In genomic region chr5:172733179-172733973, GRCh38 we compare ENCODE assay signal across 10 cellular contexts. TPM values are rescaled to one million over a fixed set of nuclear protein-coding genes. Genes with fewer than 3 reads are reported as not detected.
DNase-seq lines count a peak whose midpoint lies in the region; ATAC-seq, FAIRE-seq and TF ChIP-seq lines count a peak whose summit lies in the region.
"Had no signal": no experiment of that assay in that cellular context is flagged by ENCODE, and none has a peak within 500 bp of the region (broad histone marks: within the 10 kb centered on the region; RNA-seq: fewer than 3 reads in every experiment).

No MANE protein-coding gene starts in this region.

- ATAC-seq in K562 (peak; percentile 58), HG02588 (IDR thresholded peaks at IDR 0.05; ENCODE audit: unreplicated experiment) (no peak)

- DNase-seq in GM04503 (ENCODE audit: low read depth), result peak; percentile 99
- DNase-seq in K562 (ENCODE audit: extremely low read depth in 1 of 4, low spot score in 3 of 4), result peak in 1 of 4 experiments; percentile 27
- peak; percentile 93 for DNase-seq in keratinocyte (ENCODE audit: low read depth, low spot score)
- DNase-seq in nucleus accumbens (lab: John Stamatoyannopoulos, UW), result no peak
- no peak for DNase-seq in BE2C
- no peak for DNase-seq in stimulated activated naive CD4-positive, alpha-beta T cell (lab: John Stamatoyannopoulos, UW)
- DNase-seq: activated naive CD4-positive, alpha-beta T cell treated with anti-CD3 and anti-CD28 coated beads for 36 hours; NCI-H2081 treated with DMSO at 0.1 percent for 48 hours had no signal

- dilution Hi-C loops in keratinocyte (cut with MboI; ENCODE audit: extremely low pct_ligation_motif_present, low sequenced_read_pairs), result no loop called here

- no peaks in the 10 kb centered on the region for H3K36me3 ChIP-seq in K562 (ENCODE audit: control insufficient read depth, insufficient read depth, low read length)
- no peaks in the 10 kb centered on the region for H3K36me3 ChIP-seq in keratinocyte (ENCODE audit: control insufficient read depth in 2 of 2, extremely low read depth in 1 of 2, insufficient read depth in 2 of 2, low read length in 2 of 2)
- H3K36me3 ChIP-seq in BE2C, result no peaks in the 10 kb centered on the region

- H3K4me2 ChIP-seq in K562 (ENCODE audit: insufficient read depth, low read length), result no peak overlapping the region
- peak overlapping the region; percentile 67 for H3K4me2 ChIP-seq in keratinocyte (ENCODE audit: control insufficient read depth, extremely low read depth, insufficient read depth, low read depth, low read length)

- FAIRE-seq in K562 (lab: Jason Lieb, UNC) (peak; percentile 29), keratinocyte (lab: Jason Lieb, UNC) (peak; percentile 96)

- CTCF ChIA-PET in K562 (lab: Yijun Ruan, JAX; ENCODE audit: low intra/inter-chr PET ratio), result no interaction called here

- no peak for TF ChIP-seq POLR2A in K562 (conservative IDR thresholded peaks at IDR 0.05)

- no peaks in the 10 kb centered on the region for H3K79me2 ChIP-seq in K562 (ENCODE audit: control insufficient read depth, insufficient read depth, low read length)
- H3K79me2 ChIP-seq in keratinocyte (ENCODE audit: control insufficient read depth, insufficient read depth, low read length), result no peaks in the 10 kb centered on the region

- H3K9me1 ChIP-seq in K562 (ENCODE audit: control insufficient read depth, insufficient read depth, low read length) (no peaks in the 10 kb centered on the region), keratinocyte (ENCODE audit: control insufficient read depth, extremely low read depth, insufficient read depth, low read length) (no peaks in the 10 kb centered on the region)

- in situ Hi-C loops in K562 (cut with MboI), result no loop called here

- H3K4me1 ChIP-seq in K562 (replicated peaks in 1 of 2; ENCODE audit: control insufficient read depth in 2 of 2, insufficient read depth in 2 of 2, low read length in 2 of 2), result peaks cover 0 to 16% of the 10 kb centered on the region in 2 experiments; a peak in 2 of 5 replicates
- H3K4me1 ChIP-seq in keratinocyte (ENCODE audit: control insufficient read depth, extremely low read depth, insufficient read depth, low read length), result peaks cover 32% of the 10 kb centered on the region
- H3K4me1 ChIP-seq in BE2C, result no peaks in the 10 kb centered on the region

- POLR2A ChIA-PET in K562 (lab: Yijun Ruan, JAX), result interaction anchor here (0.7 to 1.7 kb wide), 5 partner anchors 14 to 169 kb away, joined by 3 to 10 read pairs (median 4); partner anchors contain the start of gene DUSP1

- BruUV-seq in K562 (replicated peaks; lab: Mats Ljungman, UMichigan), result no TSS peak

- H2AFZ ChIP-seq in K562 (ENCODE audit: low read depth, low read length), result peak overlapping the region; percentile 35
- H2AFZ ChIP-seq in keratinocyte (ENCODE audit: control insufficient read depth, low read length), result peak overlapping the region; percentile 4

- H4K20me1 ChIP-seq in K562 (replicated peaks; ENCODE audit: control insufficient read depth, insufficient read depth, low read length) (no peaks in the 10 kb centered on the region), keratinocyte (ENCODE audit: control insufficient read depth, extremely low read depth, insufficient read depth, low read length) (no peaks in the 10 kb centered on the region)

- no peak overlapping the region for H3K4me3 ChIP-seq in K562
- H3K4me3 ChIP-seq in keratinocyte (ENCODE audit: control insufficient read depth in 2 of 3, extremely low read depth in 1 of 3, insufficient read depth in 2 of 3, low read depth in 1 of 3, low read length in 3 of 3), result peak overlapping the region in 2 of 3 experiments; percentile 10 to 11
- no peak overlapping the region for H3K4me3 ChIP-seq in skin epidermis
- H3K4me3 ChIP-seq in BE2C (ENCODE audit: low read depth, low read length), result no peak overlapping the region

- H3K27ac ChIP-seq in K562 (ENCODE audit: extremely low read depth, low read depth, low read length) (no peak overlapping the region), keratinocyte (ENCODE audit: control insufficient read depth, insufficient read depth, low read length) (peak overlapping the region; percentile 98), skin epidermis (peak overlapping the region; percentile 60 to 99 (median 96))

- H3K27me3 ChIP-seq in K562 (ENCODE audit: control insufficient read depth in 2 of 2, insufficient read depth in 2 of 2, low read length in 2 of 2), result peaks cover 0 to 16% of the 10 kb centered on the region in 2 experiments; a peak in 2 of 5 replicates
- no peaks in the 10 kb centered on the region for H3K27me3 ChIP-seq in keratinocyte (ENCODE audit: control insufficient read depth, extremely low read depth, insufficient read depth, low read length)
- no peaks in the 10 kb centered on the region for H3K27me3 ChIP-seq in BE2C

- no peak for TF ChIP-seq EP300 in K562 (IDR thresholded peaks at IDR 0.05; ENCODE audit: low read length)

- 39% methylated on average over 14 of the region's 15 CpGs for WGBS in K562 (ENCODE audit: insufficient coverage, low coverage, missing lambda C conversion rate)

- H3K9ac ChIP-seq in K562 (ENCODE audit: insufficient read depth in 1 of 2, low read depth in 2 of 2, low read length in 2 of 2) (peak overlapping the region in 1 of 2 experiments; percentile 82; a peak in 2 of 4 replicates), keratinocyte (ENCODE audit: control insufficient read depth, extremely low read depth, insufficient read depth, low read length) (peak overlapping the region; percentile 92)

- intact Hi-C loops in K562 (cut with micrococcal nuclease), result no loop called here

- no peaks in the 10 kb centered on the region for H3K9me3 ChIP-seq in K562 (replicated peaks; ENCODE audit: control insufficient read depth, insufficient read depth, low read depth, low read length)
- H3K9me3 ChIP-seq in keratinocyte (ENCODE audit: control insufficient read depth, low read depth, low read length), result no peaks in the 10 kb centered on the region
- no peaks in the 10 kb centered on the region for H3K9me3 ChIP-seq in BE2C

- TF ChIP-seq CTCF in K562 (IDR thresholded peaks at IDR 0.05 in 2 of 3, conservative IDR thresholded peaks at IDR 0.05 in 1 of 3; ENCODE audit: insufficient read depth in 2 of 3, low read depth in 1 of 3, low read length in 3 of 3) (no peak), keratinocyte (optimal IDR thresholded peaks at IDR 0.05 in 1 of 3, IDR thresholded peaks at IDR 0.05 in 1 of 3, conservative IDR thresholded peaks at IDR 0.05 in 1 of 3; ENCODE audit: extremely low read depth in 1 of 3, insufficient read depth in 2 of 3, low read length in 3 of 3) (no peak), BE2C (IDR thresholded peaks at IDR 0.05; ENCODE audit: low read depth, low read length) (no peak)

- no peak for TF ChIP-seq RAD21 in K562 (CRISPR knock-in tag; conservative IDR thresholded peaks at IDR 0.05 in 1 of 2, IDR thresholded peaks at IDR 0.05 in 1 of 2)

TF ChIP-seq in K562, 482 proteins besides CTCF, POLR2A, EP300 and RAD21 (continues in another document):
- TF ChIP-seq SPI1 (IDR thresholded peaks at IDR 0.05; ENCODE audit: borderline replicate concordance, low read depth, low read length) (peak; percentile 74), MAZ (CRISPR knock-in tag; conservative IDR thresholded peaks at IDR 0.05 in 1 of 2, IDR thresholded peaks at IDR 0.05 in 1 of 2) (0 out of 4 replicates have a peak, but pooled peaks of 1 of the 2 experiments have one; percentile 15), L3MBTL2 (IDR thresholded peaks at IDR 0.05) (peak; percentile 48; the same call in 1 of the 2 replicates), ZNF224 (CRISPR knock-in tag; IDR thresholded peaks at IDR 0.05) (no peak), CREB5 (CRISPR knock-in tag; IDR thresholded peaks at IDR 0.05) (no peak), HDAC6 (IDR thresholded peaks at IDR 0.05; ENCODE audit: low read depth, low read length) (no peak), BRD9 (IDR thresholded peaks at IDR 0.05; ENCODE audit: low read depth, partially characterized antibody) (no peak)

RNA-seq across cellular contexts. Expression of gene DUSP1, which starts 37.6 kb away (rescaled TPM):
- 11.5 and 24.3 TPM in 2 replicates for total RNA-seq in K562 (2011; cell fraction: chromatin; rRNA removed; ENCODE audit: low replicate concordance)
- 32.5 and 33.0 TPM in 2 replicates for total RNA-seq in K562 (2011; cell fraction: nucleolus; rRNA removed)
- 17.9 and 22.4 TPM in 2 replicates for total RNA-seq in K562 (2011; cell fraction: nucleoplasm; rRNA removed)
- total RNA-seq in K562 (2014; rRNA removed) (12.8 and 18.9 TPM in 2 replicates), K562 (2014; rRNA removed; fragmentation: Illumina TruSeq; extraction: Trizol) (5.0 and 7.3 TPM in 2 replicates), K562 (2015; rRNA removed; fragmentation: Illumina TruSeq; extraction: Trizol) (4.4 and 4.8 TPM in 2 replicates), K562 (2021) (14.2 and 17.1 TPM in 2 replicates)
- polyA plus RNA-seq in K562 (2011; rRNA removed) (12.6 and 13.3 TPM in 2 replicates), K562 (2014; fragmentation: Illumina TruSeq; extraction: Trizol) (8.0 and 8.5 TPM in 2 replicates), K562 (2014; fragmentation: Nextera tagmentation; extraction: Ambion mirVana) (1 to 10 TPM; 2.1 to 3.0 TPM), K562 (2014; rRNA removed) (10.1 and 14.1 TPM in 2 replicates), keratinocyte (10.4 to 303 TPM (median 174 TPM) in 3 replicates)
- 16.2 and 25.8 TPM in 2 replicates for polyA plus RNA-seq in K562 (2011; cell fraction: cytosol; rRNA removed)
- polyA plus RNA-seq in K562 (2011; cell fraction: nucleus; rRNA removed), result 26.5 and 30.4 TPM in 2 replicates
- polyA plus RNA-seq in K562 (2012), result 8.3 and 11.4 TPM in 2 replicates
- polyA minus RNA-seq in K562 (2011; rRNA and poly(A)+ RNA removed), result 13.6 and 20.8 TPM in 2 replicates
- polyA minus RNA-seq in K562 (2011; cell fraction: cytosol; rRNA and poly(A)+ RNA removed), result 13.5 and 14.0 TPM in 2 replicates
- polyA minus RNA-seq in K562 (2011; cell fraction: nucleus; rRNA and poly(A)+ RNA removed), result 23.3 and 31.2 TPM in 2 replicates
- 68.7 TPM for polyA plus RNA-seq in keratinocyte (2011; ENCODE audit: low read depth)
- polyA plus RNA-seq in keratinocyte (2011; cell fraction: cytosol; rRNA removed), result 98.5 and 108 TPM in 2 replicates
- polyA plus RNA-seq in keratinocyte (2011; cell fraction: nucleus; rRNA removed), result 553 and 700 TPM in 2 replicates
- 7.0 and 200 TPM in 2 replicates for polyA plus RNA-seq in keratinocyte (2012; ENCODE audit: low replicate concordance)
- 17.6 to 194 TPM (median 125 TPM) in 3 replicates for polyA minus RNA-seq in keratinocyte
- polyA minus RNA-seq in keratinocyte (2011; cell fraction: cytosol; rRNA and poly(A)+ RNA removed), result 131 TPM
- polyA minus RNA-seq in keratinocyte (2011; cell fraction: nucleus; rRNA and poly(A)+ RNA removed), result 374 and 410 TPM in 2 replicates
- polyA plus RNA-seq in BE2C (2012; ENCODE audit: insufficient read depth, insufficient read length, low read depth), result 19.5 TPM

Comparison
In these comparisons a context has a peak if more than half of its experiments do, and no peak if none do; other contexts are left out.
1. DNase-seq: peak in GM04503 (single experiment) and keratinocyte (single experiment); none in nucleus accumbens (0 of 56), BE2C (single experiment) and stimulated activated naive CD4-positive, alpha-beta T cell (0 of 6).
2. H3K4me3 ChIP-seq: peak in keratinocyte (2 of 3); none in K562 (single experiment), skin epidermis (0 of 7) and BE2C (single experiment).